ENCODE assay signal across 10 cellular contexts in the genomic region with DNA sequence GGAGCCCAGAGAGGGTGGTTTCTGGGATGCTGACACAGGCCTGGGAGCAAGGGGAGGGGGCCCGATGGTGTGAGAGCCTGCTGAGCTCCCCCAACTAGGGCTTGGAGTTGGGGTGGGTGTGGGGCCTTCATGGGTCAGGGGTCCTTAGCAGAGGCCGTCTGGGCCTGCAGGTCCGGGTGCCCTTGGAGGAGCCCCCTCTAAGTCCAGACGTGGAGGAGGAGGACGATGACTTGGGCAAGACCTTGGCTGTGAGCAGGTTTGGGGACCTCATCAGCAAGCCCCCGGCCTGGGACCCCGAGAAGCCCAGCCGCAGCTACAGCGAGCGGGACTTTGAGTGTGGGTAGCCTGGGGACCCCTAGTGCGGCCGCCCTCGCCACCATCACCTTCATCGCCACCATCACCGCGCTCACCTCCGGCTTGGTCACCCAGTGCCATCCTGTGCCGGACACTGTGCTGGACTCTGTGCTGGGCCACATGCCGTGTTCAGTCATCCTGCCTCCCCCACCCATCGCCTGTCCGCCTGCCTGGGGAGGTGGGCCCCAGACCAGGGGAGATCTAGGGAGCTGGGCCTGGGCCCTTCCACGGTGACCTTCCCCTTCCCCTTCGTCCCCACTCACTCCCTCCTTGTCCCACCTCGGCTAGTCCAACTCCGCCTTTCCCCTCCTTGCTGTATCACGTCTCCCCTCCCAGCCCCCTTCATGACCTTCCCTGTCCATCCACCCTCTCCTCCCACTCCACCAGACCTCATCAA. TPM values are rescaled to one million over a fixed set of nuclear protein-coding genes. Genes with fewer than 3 reads are reported as not detected.
A peak's percentile ranks its signal among the peaks of the same experiment; 100 is the strongest.
DNase-seq lines count a peak whose midpoint lies in the region; ATAC-seq, FAIRE-seq and TF ChIP-seq lines count a peak whose summit lies in the region.
"Had no signal": no experiment of that assay in that cellular context is flagged by ENCODE, and none has a peak within 500 bp of the region (broad histone marks: within the 10 kb centered on the region; RNA-seq: fewer than 3 reads in every experiment).

No MANE protein-coding gene starts in this region.

- H3K4me3 Mint-ChIP-seq in CD14-positive monocyte (peak overlapping the region; percentile 37 to 57), osteocyte (ENCODE audit: unreplicated experiment) (peak overlapping the region; percentile 57)
- H3K4me3 Mint-ChIP-seq: T-helper 1 cell treated with Interleukin-12 subunit alpha and Interleukin-12 subunit beta and Interleukin-4 antibody, amounts not matched to agents 30 μg/mL and 1 μg/mL, for 36 hours had no signal

- H3K9me3 Mint-ChIP-seq in CD14-positive monocyte (peaks cover 0 to 13% (median 3%) of the 10 kb centered on the region in 7 donors), osteocyte (ENCODE audit: unreplicated experiment) (no peaks in the 10 kb centered on the region)
- H3K9me3 Mint-ChIP-seq: T-helper 1 cell treated with Interleukin-12 subunit alpha and Interleukin-12 subunit beta and Interleukin-4 antibody, amounts not matched to agents 30 μg/mL and 1 μg/mL, for 36 hours had no signal

- DNase-seq in CD14-positive monocyte (ENCODE audit: low spot score) (no peak), Right ventricle myocardium superior (no peak), osteocyte (ENCODE audit: extremely low spot score, unreplicated experiment) (no peak), GM12892 (ENCODE audit: insufficient read length) (no peak), NCI-H345 treated with DMSO at 0.1 percent for 48 hours (lab: John Stamatoyannopoulos, UW; ENCODE audit: unreplicated experiment) (no peak), epidermal melanocyte (ENCODE audit: insufficient read length, low spot score) (no peak)
- DNase-seq: DMS 273 treated with DMSO at 0.1 percent for 48 hours had no signal

- peak overlapping the region; percentile 78; the same call in 1 of the 2 replicates for H3K27ac ChIP-seq in VCaP

- peaks cover 11% of the 10 kb centered on the region for H3K4me1 Mint-ChIP-seq in CD14-positive monocyte
- peaks cover 3% of the 10 kb centered on the region for H3K4me1 Mint-ChIP-seq in osteocyte (ENCODE audit: unreplicated experiment)

- peaks cover 26 to 47% (median 45%) of the 10 kb centered on the region in 3 donors for H3K27me3 Mint-ChIP-seq in CD14-positive monocyte (ENCODE audit: low read depth in 3 of 3)
- peaks cover 7% of the 10 kb centered on the region for H3K27me3 Mint-ChIP-seq in osteocyte (ENCODE audit: unreplicated experiment)

- H3K36me3 Mint-ChIP-seq in CD14-positive monocyte = no peaks in the 10 kb centered on the region
- H3K36me3 Mint-ChIP-seq in osteocyte (ENCODE audit: unreplicated experiment) = peaks cover 1% of the 10 kb centered on the region

- no peak overlapping the region for H3K27ac Mint-ChIP-seq in CD14-positive monocyte
- peak overlapping the region; percentile 18 for H3K27ac Mint-ChIP-seq in osteocyte (ENCODE audit: unreplicated experiment)
- H3K27ac Mint-ChIP-seq: T-helper 1 cell treated with Interleukin-12 subunit alpha and Interleukin-12 subunit beta and Interleukin-4 antibody, amounts not matched to agents 30 μg/mL and 1 μg/mL, for 36 hours had no signal

- intact Hi-C loops in CD14-positive monocyte (cut with micrococcal nuclease) (no loop called here), Right ventricle myocardium superior (cut with DNase I) (no loop called here)

- ATAC-seq in Right ventricle myocardium superior (ENCODE audit: poor library complexity) (peak; percentile 7), GM21737 (IDR thresholded peaks at IDR 0.05; ENCODE audit: unreplicated experiment) (no peak)

- no peak for TF ChIP-seq CTCF in CD14-positive monocyte (IDR thresholded peaks at IDR 0.05)
- no peak for TF ChIP-seq CTCF in VCaP (conservative IDR thresholded peaks at IDR 0.05)
- TF ChIP-seq CTCF in osteocyte (IDR thresholded peaks at IDR 0.05) = no peak

- TF ChIP-seq POLR2A in GM12892 (IDR thresholded peaks at IDR 0.05; ENCODE audit: low read depth, low read length) = no peak

- FAIRE-seq in GM12892 (lab: Jason Lieb, UNC) = no peak

RNA-seq across cellular contexts. Expression of gene SLC4A3, which starts 1.0 kb away (rescaled TPM):
- polyA plus RNA-seq in CD14-positive monocyte = not detected
- 503 TPM for total RNA-seq in Right ventricle myocardium superior
- 9.2 and 11.6 TPM in 2 replicates for total RNA-seq in osteocyte
- not detected for polyA plus RNA-seq in GM12892 (2012; ENCODE audit: missing spikeins)

RNA-seq across cellular contexts. Expression of gene STK11IP, which starts 30.8 kb away (rescaled TPM):
- 10 to 100 TPM; 13.0 to 15.7 TPM for polyA plus RNA-seq in CD14-positive monocyte
- total RNA-seq in Right ventricle myocardium superior (15.6 TPM), osteocyte (40.3 and 42.7 TPM in 2 replicates)
- polyA plus RNA-seq in GM12892 (2012; ENCODE audit: missing spikeins) = 10.4 TPM

RNA-seq across cellular contexts. Expression of gene INHA, which starts 56.3 kb away (rescaled TPM):
- not detected for polyA plus RNA-seq in CD14-positive monocyte
- total RNA-seq in Right ventricle myocardium superior (2.6 TPM), osteocyte (1.2 and 1.4 TPM in 2 replicates)
- polyA plus RNA-seq in GM12892 (2012; ENCODE audit: missing spikeins) = not detected

RNA-seq across cellular contexts. Expression of gene OBSL1, which starts 57.1 kb away (rescaled TPM):
- not detected for polyA plus RNA-seq in CD14-positive monocyte
- total RNA-seq in Right ventricle myocardium superior = 165 TPM
- 168 and 174 TPM in 2 replicates for total RNA-seq in osteocyte
- polyA plus RNA-seq in GM12892 (2012; ENCODE audit: missing spikeins) = not detected

Comparison
In these comparisons a context has a peak if more than half of its experiments do, and no peak if none do; other contexts are left out.
1. RNA of gene SLC4A3, which starts 1.0 kb away (total RNA-seq): 503 TPM in Right ventricle myocardium superior (single experiment); 9.2 to 11.6 TPM in osteocyte; every median in the first group is over 10 times any median in the second.